Comparison of ENCODE assay signal across 2 cellular contexts in the genomic region with DNA sequence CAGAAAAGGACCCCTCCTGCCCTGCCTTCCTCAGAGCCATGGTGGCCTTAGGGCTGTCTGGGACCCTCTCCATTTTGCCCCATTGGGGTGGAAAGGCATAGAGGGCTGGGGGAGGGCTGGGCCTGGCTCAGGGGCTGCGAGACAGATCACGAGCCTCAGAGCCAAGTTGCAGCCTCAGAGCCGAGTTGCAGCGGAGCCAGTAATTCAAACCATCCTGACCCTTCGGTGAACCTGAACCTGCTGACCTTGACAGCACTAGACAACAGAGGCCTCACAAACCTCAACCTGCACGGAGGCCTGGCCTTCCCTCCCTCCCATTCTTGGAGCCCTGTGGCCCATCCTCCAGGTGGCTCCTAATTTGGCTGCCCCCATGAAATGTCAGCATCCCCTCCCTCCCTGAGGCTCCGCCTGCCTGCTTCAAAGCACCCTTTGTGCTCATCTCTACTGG.
TF ChIP-seq lines count a peak whose summit lies in the region.

No MANE protein-coding gene starts in this region.

TF ChIP-seq in HepG2, 621 proteins besides CTCF, POLR2A, EP300 and RAD21:
- TF ChIP-seq ZNF770 (CRISPR knock-in tag; IDR thresholded peaks at IDR 0.05) (peak; percentile 29; the same call in 1 of the 2 replicates), RXRA (CRISPR knock-in tag; IDR thresholded peaks at IDR 0.05) (peak; percentile 84), ZNF83 (CRISPR knock-in tag; IDR thresholded peaks at IDR 0.05; ENCODE audit: borderline replicate concordance) (no peak), RARA (CRISPR knock-in tag; IDR thresholded peaks at IDR 0.05) (peak; percentile 92)

TF ChIP-seq in H1, 55 proteins besides CTCF, POLR2A, EP300 and RAD21:
- TF ChIP-seq RXRA (IDR thresholded peaks at IDR 0.05; ENCODE audit: insufficient read depth, low read depth, low read length) = 0 out of 2 replicates have a peak, but pooled peaks have one; percentile 43
- no peak for TF ChIP-seq SP2 (IDR thresholded peaks at IDR 0.05; ENCODE audit: low read length)
